22 cellular contexts compared by ENCODE assay signal in genomic region chr7:116330961-116331360, GRCh38.
DNase-seq lines count a peak whose midpoint lies in the region.
"Had no signal": no experiment of that assay in that cellular context is flagged by ENCODE, and none has a peak within 500 bp of the region (broad histone marks: within the 10 kb centered on the region; RNA-seq: fewer than 3 reads in every experiment).

No MANE protein-coding gene starts in this region.

- intact Hi-C loops in posterior vena cava (cut with DNase I), result no loop called here

- DNase-seq in GM03348 (ENCODE audit: low spot score) (peak; percentile 54), NCI-H446 (lab: John Stamatoyannopoulos, UW) (peak; percentile 13 to 70), dermis blood vessel endothelial cell (peak; percentile 31), stromal cell of bone marrow (ENCODE audit: low read depth) (peak; percentile 7), SIG-M5 (lab: John Stamatoyannopoulos, UW) (no peak), posterior vena cava (ENCODE audit: low spot score) (no peak), medulla oblongata (ENCODE audit: extremely low spot score) (no peak)
- DNase-seq: activated CD4-positive, alpha-beta T cell treated with anti-CD3 and anti-CD28 coated beads, Interleukin-2, amount 50 U/mL, for 4 hours; activated T-cell treated with anti-CD3 and anti-CD28 coated beads for 4 hours; C1 segment of cervical spinal cord; effector memory CD8-positive, alpha-beta T cell; foreskin melanocyte; hippocampal formation; NCI-H187; NCI-H226; PC-9; small intestine; stimulated activated CD4-positive, alpha-beta T cell treated with anti-CD3 and anti-CD28 coated beads, Interleukin-2, amount 100 ng/mL, for 48 hours; stimulated activated naive CD8-positive, alpha-beta T cell treated with anti-CD3 and anti-CD28 coated beads, Interleukin-15, Interleukin-2, amounts not matched to agents 100 U/mL and 50 U/mL, for 24 hours; T-helper 2 cell; trophoblast cell; WERI-Rb-1 had no signal

Comparison
In these comparisons a context has a peak if more than half of its experiments do, and no peak if none do; other contexts are left out.
1. DNase-seq: peak in GM03348 (single experiment), NCI-H446 (2 of 2), dermis blood vessel endothelial cell (single experiment) and stromal cell of bone marrow (single experiment); none in SIG-M5 (single experiment), posterior vena cava (single experiment) and medulla oblongata (single experiment).